16 cellular contexts compared by ENCODE assay signal in genomic region chr11:35717043-35717442, GRCh38. TPM values are rescaled to one million over a fixed set of nuclear protein-coding genes. Genes with fewer than 3 reads are reported as not detected.
DNase-seq lines count a peak whose midpoint lies in the region; ATAC-seq and TF ChIP-seq lines count a peak whose summit lies in the region.
"Had no signal": no experiment of that assay in that cellular context is flagged by ENCODE, and none has a peak within 500 bp of the region (broad histone marks: within the 10 kb centered on the region; RNA-seq: fewer than 3 reads in every experiment).

No MANE protein-coding gene starts in this region.

- intact Hi-C loops in left ventricle myocardium inferior (cut with micrococcal nuclease) = no loop called here

- H3K4me3 ChIP-seq in choroid plexus epithelial cell (ENCODE audit: low read depth, low read length) (no peak overlapping the region), left ventricle myocardium inferior (no peak overlapping the region), Peyer's patch (no peak overlapping the region)

- H3K27me3 ChIP-seq in left ventricle myocardium inferior (ENCODE audit: low read depth) (no peaks in the 10 kb centered on the region), Peyer's patch (no peaks in the 10 kb centered on the region)

- no peaks in the 10 kb centered on the region for H3K27me3 Mint-ChIP-seq in activated naive CD8-positive, alpha-beta T cell
- no peaks in the 10 kb centered on the region for H3K27me3 Mint-ChIP-seq in activated naive CD8-positive, alpha-beta T cell treated with anti-CD3 and anti-CD28 coated beads for 36 hours
- H3K27me3 Mint-ChIP-seq in stimulated activated memory B cell treated with anti-CD40 and anti-IgM and Interleukin-4, amounts not matched to agents 10 μg/mL and 1 μg/mL and 100 μg/mL, for 72 hours = no peaks in the 10 kb centered on the region
- H3K27me3 Mint-ChIP-seq: IgD-negative memory B cell, T-helper 17 cell had no signal

- ATAC-seq in stimulated activated memory B cell treated with anti-CD40 and anti-IgM and Interleukin-4, amounts not matched to agents 10 μg/mL and 1 μg/mL and 100 μg/mL, for 72 hours = no peak
- ATAC-seq: T-helper 17 cell had no signal

- H3K9me3 Mint-ChIP-seq in activated naive CD8-positive, alpha-beta T cell (ENCODE audit: low read depth) = peaks cover 8% of the 10 kb centered on the region
- H3K9me3 Mint-ChIP-seq in activated naive CD8-positive, alpha-beta T cell treated with anti-CD3 and anti-CD28 coated beads for 36 hours = peaks cover 13% of the 10 kb centered on the region
- H3K9me3 Mint-ChIP-seq in stimulated activated memory B cell treated with anti-CD40 and anti-IgM and Interleukin-4, amounts not matched to agents 10 μg/mL and 1 μg/mL and 100 μg/mL, for 72 hours = peaks cover 16% of the 10 kb centered on the region
- H3K9me3 Mint-ChIP-seq: mesothelial cell of epicardium had no signal

- no peak for DNase-seq in activated naive CD8-positive, alpha-beta T cell treated with anti-CD3 and anti-CD28 coated beads for 36 hours
- DNase-seq in NAMALWA (ENCODE audit: low spot score) (peak; percentile 6), choroid plexus epithelial cell (ENCODE audit: low read depth) (peak; percentile 4), left ventricle myocardium inferior (no peak), NCI-H187 treated with DMSO at 0.1 percent for 48 hours (lab: John Stamatoyannopoulos, UW) (no peak), Peyer's patch (no peak)
- DNase-seq: activated CD4-positive, alpha-beta T cell treated with anti-CD3 and anti-CD28 coated beads, Interleukin-2, amount 50 U/mL, for 48 hours; activated effector memory CD4-positive, alpha-beta T cell treated with Interleukin-2 at 50 U/mL for 16 hours; DMS79 treated with DMSO at 0.1 percent for 48 hours; NCI-H187; OCI-M1; T-helper 17 cell had no signal

- H3K36me3 ChIP-seq in left ventricle myocardium inferior (no peaks in the 10 kb centered on the region), Peyer's patch (no peaks in the 10 kb centered on the region)

- peaks cover 56% of the 10 kb centered on the region for H3K4me1 Mint-ChIP-seq in activated naive CD8-positive, alpha-beta T cell (ENCODE audit: low read depth)
- peaks cover 40% of the 10 kb centered on the region for H3K4me1 Mint-ChIP-seq in activated naive CD8-positive, alpha-beta T cell treated with anti-CD3 and anti-CD28 coated beads for 36 hours
- H3K4me1 Mint-ChIP-seq in stimulated activated memory B cell treated with anti-CD40 and anti-IgM and Interleukin-4, amounts not matched to agents 10 μg/mL and 1 μg/mL and 100 μg/mL, for 72 hours = peaks cover 76% of the 10 kb centered on the region
- H3K4me1 Mint-ChIP-seq: mesothelial cell of epicardium had no signal

- H3K9me3 ChIP-seq in left ventricle myocardium inferior (replicated peaks) (no peaks in the 10 kb centered on the region), Peyer's patch (no peaks in the 10 kb centered on the region)

- no peak for TF ChIP-seq POLR2A in Peyer's patch (IDR thresholded peaks at IDR 0.05)

- no peak overlapping the region for H3K27ac ChIP-seq in left ventricle myocardium inferior (replicated peaks)
- no peak overlapping the region for H3K27ac ChIP-seq in Peyer's patch

- H3K36me3 Mint-ChIP-seq in activated naive CD8-positive, alpha-beta T cell = peaks cover 14% of the 10 kb centered on the region
- peaks cover 35% of the 10 kb centered on the region for H3K36me3 Mint-ChIP-seq in activated naive CD8-positive, alpha-beta T cell treated with anti-CD3 and anti-CD28 coated beads for 36 hours
- H3K36me3 Mint-ChIP-seq in stimulated activated memory B cell treated with anti-CD40 and anti-IgM and Interleukin-4, amounts not matched to agents 10 μg/mL and 1 μg/mL and 100 μg/mL, for 72 hours = peaks cover 42% of the 10 kb centered on the region
- H3K36me3 Mint-ChIP-seq: mesothelial cell of epicardium had no signal

- H3K27ac Mint-ChIP-seq in activated naive CD8-positive, alpha-beta T cell = peak overlapping the region; percentile 7
- H3K27ac Mint-ChIP-seq in activated naive CD8-positive, alpha-beta T cell treated with anti-CD3 and anti-CD28 coated beads for 36 hours = no peak overlapping the region
- peak overlapping the region; percentile 19 for H3K27ac Mint-ChIP-seq in stimulated activated memory B cell treated with anti-CD40 and anti-IgM and Interleukin-4, amounts not matched to agents 10 μg/mL and 1 μg/mL and 100 μg/mL, for 72 hours
- H3K27ac Mint-ChIP-seq: mesothelial cell of epicardium, T-helper 17 cell had no signal

- H3K4me3 Mint-ChIP-seq in activated naive CD8-positive, alpha-beta T cell = no peak overlapping the region
- no peak overlapping the region for H3K4me3 Mint-ChIP-seq in activated naive CD8-positive, alpha-beta T cell treated with anti-CD3 and anti-CD28 coated beads for 36 hours
- H3K4me3 Mint-ChIP-seq in stimulated activated memory B cell treated with anti-CD40 and anti-IgM and Interleukin-4, amounts not matched to agents 10 μg/mL and 1 μg/mL and 100 μg/mL, for 72 hours = no peak overlapping the region
- H3K4me3 Mint-ChIP-seq: mesothelial cell of epicardium, T-helper 17 cell had no signal

- peaks cover 29% of the 10 kb centered on the region for H3K4me1 ChIP-seq in left ventricle myocardium inferior
- no peaks in the 10 kb centered on the region for H3K4me1 ChIP-seq in Peyer's patch

- peak; percentile 8 for TF ChIP-seq CTCF in choroid plexus epithelial cell (conservative IDR thresholded peaks at IDR 0.05; ENCODE audit: low read depth, low read length)
- no peak for TF ChIP-seq CTCF in left ventricle myocardium inferior (IDR thresholded peaks at IDR 0.05; ENCODE audit: borderline replicate concordance)
- TF ChIP-seq CTCF in Peyer's patch (IDR thresholded peaks at IDR 0.05) = no peak

RNA-seq across cellular contexts. Expression of gene TRIM44, which starts 54.5 kb away (rescaled TPM):
- total RNA-seq in activated naive CD8-positive, alpha-beta T cell treated with anti-CD3 and anti-CD28 coated beads for 36 hours = 10 to 100 TPM; 40.9 to 41.1 TPM
- total RNA-seq in left ventricle myocardium inferior (42.3 TPM), Peyer's patch (10 to 100 TPM; 27.3 to 83.4 (median 61.4) TPM)

Comparison
In these comparisons a context has a peak if more than half of its experiments do, and no peak if none do; other contexts are left out.
1. DNase-seq: peak in NAMALWA (single experiment) and choroid plexus epithelial cell (single experiment); none in activated naive CD8-positive, alpha-beta T cell treated with anti-CD3 and anti-CD28 coated beads for 36 hours (single experiment), left ventricle myocardium inferior (single experiment), NCI-H187 treated with DMSO at 0.1 percent for 48 hours (single experiment) and Peyer's patch (0 of 3).